In genomic region chr12:122102331-122102730, GRCh38 we compare ENCODE assay signal across 21 cellular contexts. TPM values are rescaled to one million over a fixed set of nuclear protein-coding genes. Genes with fewer than 3 reads are reported as not detected.
DNase-seq lines count a peak whose midpoint lies in the region; ATAC-seq and TF ChIP-seq lines count a peak whose summit lies in the region.
"Had no signal": no experiment of that assay in that cellular context is flagged by ENCODE, and none has a peak within 500 bp of the region (broad histone marks: within the 10 kb centered on the region; RNA-seq: fewer than 3 reads in every experiment).

No MANE protein-coding gene starts in this region.

- no peak overlapping the region for H3K56ac ChIP-seq in H9 (ENCODE audit: insufficient read length, low read depth, low read length)

- peaks cover 93% of the 10 kb centered on the region for H3K79me2 ChIP-seq in Karpas-422 (ENCODE audit: low read length)
- peaks cover 2% of the 10 kb centered on the region; the same call in 1 of the 2 replicates for H3K79me2 ChIP-seq in H9 (ENCODE audit: insufficient read depth, low read length)

- no peak for TF ChIP-seq POLR2A in sigmoid colon (IDR thresholded peaks at IDR 0.05)

- no peak for ATAC-seq in GM18870 (IDR thresholded peaks at IDR 0.05; ENCODE audit: unreplicated experiment)
- ATAC-seq: GM12878 had no signal

- H4K20me1 ChIP-seq in Karpas-422 (ENCODE audit: insufficient read depth, low read depth, low read length) (no peaks in the 10 kb centered on the region), H9 (ENCODE audit: control insufficient read depth, insufficient read depth, insufficient read length) (peaks cover 2% of the 10 kb centered on the region)

- H3K9me3 Mint-ChIP-seq in H9 = peaks cover 0 to 3% of the 10 kb centered on the region in 2 experiments; a peak in 1 of 5 replicates

- no peaks in the 10 kb centered on the region for H3K23me2 ChIP-seq in H9 (ENCODE audit: insufficient read length, low read depth, low read length, poor library complexity, severe bottlenecking)

- H2BK20ac ChIP-seq in H9 (ENCODE audit: low read depth, low read length, poor library complexity, severe bottlenecking) = no peak overlapping the region

- WGBS in sigmoid colon, 2 donors = 54 to 68% methylated on average over 3 of the region's 3 CpGs
- WGBS in H9 (ENCODE audit: extremely low coverage, insufficient read length, low lambda C conversion rate) = no CpG with 5 or more reads among the region's 3 CpGs

- no peaks in the 10 kb centered on the region for H3K9me2 ChIP-seq in Karpas-422 (replicated peaks; ENCODE audit: insufficient read depth, low read length)

- no peak overlapping the region for H3K4me2 ChIP-seq in Karpas-422 (ENCODE audit: low read depth, low read length, poor library complexity, severe bottlenecking)
- no peak overlapping the region for H3K4me2 ChIP-seq in H9 (ENCODE audit: insufficient read depth, insufficient read length, low read length)

- no peak overlapping the region for H3K27ac ChIP-seq in Karpas-422 (ENCODE audit: low read length)
- peak overlapping the region in 3 of 4 donors; percentile 13 to 92 (median 87) for H3K27ac ChIP-seq in sigmoid colon
- no peak overlapping the region for H3K27ac ChIP-seq in H9 (ENCODE audit: insufficient read length, low read depth, low read length)
- H3K27ac ChIP-seq: prostate gland had no signal

- H4K91ac ChIP-seq in H9 (ENCODE audit: insufficient read length, low read depth, low read length) = no peak overlapping the region

- no peaks in the 10 kb centered on the region for H3K27me3 ChIP-seq in Karpas-422 (ENCODE audit: low read length)
- H3K27me3 ChIP-seq in sigmoid colon = no peaks in the 10 kb centered on the region
- no peaks in the 10 kb centered on the region for H3K27me3 ChIP-seq in H9 (ENCODE audit: insufficient read depth, low read length)

- H4K8ac ChIP-seq in H9 (replicated peaks; ENCODE audit: insufficient read length, low read depth, low read length) = no peak overlapping the region

- no peak overlapping the region for H4K5ac ChIP-seq in H9 (ENCODE audit: insufficient read length, low read depth, low read length)

- H2BK5ac ChIP-seq in H9 (ENCODE audit: insufficient read length, low read length) = no peak overlapping the region

- no peak overlapping the region for H3K14ac ChIP-seq in H9 (ENCODE audit: insufficient read depth, low read length)

- H3K36me3 ChIP-seq in Karpas-422 (ENCODE audit: insufficient read depth, low read length) = peaks cover 7% of the 10 kb centered on the region; the same call in 1 of the 2 replicates
- no peaks in the 10 kb centered on the region for H3K36me3 ChIP-seq in sigmoid colon
- H3K36me3 ChIP-seq: prostate gland had no signal

- no peak overlapping the region for H3K9ac ChIP-seq in Karpas-422 (ENCODE audit: low read length)
- no peak overlapping the region for H3K9ac ChIP-seq in H9 (ENCODE audit: extremely low read depth, insufficient read length, low read length)

- H3K18ac ChIP-seq in H9 (ENCODE audit: insufficient read length, low read depth, low read length) = no peak overlapping the region

- no peak overlapping the region for H3K4ac ChIP-seq in H9 (ENCODE audit: low read depth, low read length)

- H3K27ac Mint-ChIP-seq in H9 = no peak overlapping the region; a peak in 1 of 7 replicates
- H3K27ac Mint-ChIP-seq: brain had no signal

- no peak overlapping the region for H2AFZ ChIP-seq in Karpas-422 (ENCODE audit: low read length)
- no peak overlapping the region for H2AFZ ChIP-seq in H9 (ENCODE audit: low read length)

- no peak for TF ChIP-seq EP300 in sigmoid colon (IDR thresholded peaks at IDR 0.05)

- H2AK5ac ChIP-seq in H9 (ENCODE audit: insufficient read length, low read length) = no peak overlapping the region

- H3K4me3 ChIP-seq in Karpas-422 (ENCODE audit: low read length) (no peak overlapping the region), sigmoid colon (no peak overlapping the region)
- H3K4me3 ChIP-seq: GM12878, prostate gland had no signal

- peaks cover 33% of the 10 kb centered on the region for H3K4me1 ChIP-seq in Karpas-422 (ENCODE audit: low read length)
- H3K4me1 ChIP-seq in sigmoid colon = peaks cover 0 to 96% (median 94%) of the 10 kb centered on the region in 4 donors
- peaks cover 3% of the 10 kb centered on the region; the same call in 1 of the 2 replicates for H3K4me1 ChIP-seq in H9 (ENCODE audit: insufficient read depth, low read length)

- H3K79me1 ChIP-seq in H9 (ENCODE audit: insufficient read depth, low read depth, low read length, poor library complexity, severe bottlenecking) = no peaks in the 10 kb centered on the region

- intact Hi-C loops in sigmoid colon (cut with DNase I) = no loop called here

- H2BK15ac ChIP-seq in H9 (ENCODE audit: low read depth, low read length) = no peak overlapping the region

- no peak for TF ChIP-seq CTCF in sigmoid colon (IDR thresholded peaks at IDR 0.05)
- no peak for TF ChIP-seq CTCF in H9 (conservative IDR thresholded peaks at IDR 0.05)

- H2BK12ac ChIP-seq in H9 (ENCODE audit: insufficient read length, low read depth, low read length) = no peak overlapping the region

- H3K23ac ChIP-seq in H9 (ENCODE audit: insufficient read length, low read depth, low read length) = no peak overlapping the region

- no peaks in the 10 kb centered on the region for H3K27me3 Mint-ChIP-seq in H9 (ENCODE audit: low read depth)

- no peak overlapping the region for H3K4me3 Mint-ChIP-seq in H9
- H3K4me3 Mint-ChIP-seq: brain had no signal

- H2BK120ac ChIP-seq in H9 (ENCODE audit: low read depth, low read length, poor library complexity, severe bottlenecking) = no peak overlapping the region

- no peaks in the 10 kb centered on the region for H3K9me3 ChIP-seq in Karpas-422 (ENCODE audit: low read length)
- H3K9me3 ChIP-seq in sigmoid colon = no peaks in the 10 kb centered on the region
- H3K9me3 ChIP-seq in H9 (ENCODE audit: control insufficient read depth, low read depth, low read length) = no peaks in the 10 kb centered on the region
- H3K9me3 ChIP-seq: prostate gland had no signal

- H3K4me1 Mint-ChIP-seq in H9 = peaks cover 18 to 26% of the 10 kb centered on the region in 2 experiments

- peak; percentile 2 for DNase-seq in activated T-cell treated with anti-CD3 and anti-CD28 coated beads, Interleukin-2, amount 50 U/mL, for 1 hour
- no peak for DNase-seq in activated T-cell treated with anti-CD3 and anti-CD28 coated beads for 4 hours
- DNase-seq in Karpas-422 = peak; percentile 33
- DNase-seq in dermis blood vessel endothelial cell = peak; percentile 37
- DNase-seq in sigmoid colon = peak; percentile 72
- DNase-seq in H9 = no peak
- no peak for DNase-seq in activated CD4-positive, alpha-beta T cell treated with anti-CD3 and anti-CD28 coated beads, Interleukin-2, amount 50 U/mL, for 48 hours
- DNase-seq: activated CD4-positive, alpha-beta T cell treated with anti-CD3 and anti-CD28 coated beads for 48 hours; Calu3; effector memory CD4-positive, alpha-beta T cell; erythroblast; KG1; NCI-H1436 treated with DMSO at 0.1 percent for 48 hours; NCI-H2107; NCI-H446 treated with DMSO at 0.1 percent for 48 hours; small intestine; T-helper 2 cell had no signal

- peaks cover 3 to 7% (median 6%) of the 10 kb centered on the region in 3 experiments; a peak in 2 of 7 replicates for H3K36me3 Mint-ChIP-seq in H9 (ENCODE audit: insufficient read depth in 1 of 3, low read depth in 3 of 3)

- H3T11ph ChIP-seq in H9 (ENCODE audit: low read length) = no peak overlapping the region

RNA-seq across cellular contexts. Expression of gene MLXIP, which starts 23.8 kb away (rescaled TPM):
- total RNA-seq in Karpas-422 (2014; rRNA removed; shearing (Covaris generic); ENCODE audit: low replicate concordance) = 13.8 and 14.8 TPM in 2 replicates
- total RNA-seq in dermis blood vessel endothelial cell = 16.7 and 35.7 TPM in 2 replicates
- total RNA-seq in sigmoid colon = 10 to 100 TPM; 32.9 to 87.5 (median 57.3) TPM
- 100 to 1,000 TPM in 1 of 3 donors, 10 to 100 TPM in 2; 15.6 to 141 (median 35.4) TPM for polyA plus RNA-seq in sigmoid colon
- total RNA-seq in H9 (2021) = 28.6 and 32.4 TPM in 2 replicates

Comparison
In these comparisons a context has a peak if more than half of its experiments do, and no peak if none do; other contexts are left out.
1. DNase-seq: peak in activated T-cell treated with anti-CD3 and anti-CD28 coated beads, Interleukin-2, amount 50 U/mL, for 1 hour (single experiment), Karpas-422 (single experiment), dermis blood vessel endothelial cell (single experiment) and sigmoid colon (single experiment); none in activated T-cell treated with anti-CD3 and anti-CD28 coated beads for 4 hours (single experiment), H9 (single experiment) and activated CD4-positive, alpha-beta T cell treated with anti-CD3 and anti-CD28 coated beads, Interleukin-2, amount 50 U/mL, for 48 hours (0 of 2).
2. H3K27ac ChIP-seq: peak in sigmoid colon (3 of 4); none in Karpas-422 (single experiment) and H9 (single experiment).